In the genomic region with DNA sequence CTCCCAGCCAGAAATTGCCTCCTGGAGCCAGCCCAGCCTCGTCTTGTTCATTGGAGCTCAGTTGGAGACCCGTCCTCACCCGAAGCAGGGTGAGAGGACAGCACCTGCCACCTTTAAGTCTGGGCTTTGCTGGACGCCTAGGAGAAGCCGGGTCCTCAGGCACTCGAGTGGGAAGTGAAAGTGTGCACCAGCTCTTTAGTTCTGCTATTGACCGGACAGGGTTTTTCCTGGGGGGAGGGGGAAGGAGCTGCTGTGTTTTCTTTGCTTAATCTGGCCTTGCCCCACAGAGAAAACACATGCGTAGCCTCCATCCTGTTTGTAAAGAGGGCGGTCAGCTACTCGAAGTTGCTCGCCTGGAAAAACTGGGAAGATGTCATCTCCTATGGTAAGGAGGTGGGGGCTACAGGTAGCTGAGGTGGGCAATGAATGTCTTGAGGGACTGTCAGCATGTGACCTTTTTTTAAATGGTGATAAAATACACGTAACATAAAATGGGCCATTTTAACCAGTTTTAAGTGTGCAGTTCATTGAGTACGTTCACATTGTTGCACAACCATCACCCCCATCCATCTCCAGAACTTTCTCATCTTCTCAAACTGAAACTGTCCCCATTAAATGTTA, we compare ENCODE assay signal across 1 cellular context.
TF ChIP-seq lines count a peak whose summit lies in the region.

No MANE protein-coding gene starts in this region.

TF ChIP-seq in HepG2, 621 proteins besides CTCF, POLR2A, EP300 and RAD21 (continued from another document):
- TF ChIP-seq HNF4G (IDR thresholded peaks at IDR 0.05; ENCODE audit: borderline replicate concordance, low read depth, low read length): no peak
- no peak for TF ChIP-seq HNF4G (CRISPR knock-in tag; IDR thresholded peaks at IDR 0.05; ENCODE audit: borderline replicate concordance, low read depth)
- TF ChIP-seq ZNF552 (CRISPR knock-in tag; IDR thresholded peaks at IDR 0.05; ENCODE audit: borderline replicate concordance): no peak
- TF ChIP-seq ZNF33B (CRISPR knock-in tag; IDR thresholded peaks at IDR 0.05): no peak
- no peak for TF ChIP-seq SRF (IDR thresholded peaks at IDR 0.05; ENCODE audit: low read depth, low read length)
- TF ChIP-seq SP5 (CRISPR knock-in tag; IDR thresholded peaks at IDR 0.05; ENCODE audit: borderline replicate concordance, low read depth): no peak
- TF ChIP-seq KLF9 (CRISPR knock-in tag; IDR thresholded peaks at IDR 0.05; ENCODE audit: low read depth): no peak
- 0 out of 2 replicates have a peak, but pooled peaks have one; percentile 18 for TF ChIP-seq SAP130 (CRISPR knock-in tag; IDR thresholded peaks at IDR 0.05; ENCODE audit: low read depth)
- TF ChIP-seq KLF11 (CRISPR knock-in tag; IDR thresholded peaks at IDR 0.05): no peak
- TF ChIP-seq, protein P1, sequence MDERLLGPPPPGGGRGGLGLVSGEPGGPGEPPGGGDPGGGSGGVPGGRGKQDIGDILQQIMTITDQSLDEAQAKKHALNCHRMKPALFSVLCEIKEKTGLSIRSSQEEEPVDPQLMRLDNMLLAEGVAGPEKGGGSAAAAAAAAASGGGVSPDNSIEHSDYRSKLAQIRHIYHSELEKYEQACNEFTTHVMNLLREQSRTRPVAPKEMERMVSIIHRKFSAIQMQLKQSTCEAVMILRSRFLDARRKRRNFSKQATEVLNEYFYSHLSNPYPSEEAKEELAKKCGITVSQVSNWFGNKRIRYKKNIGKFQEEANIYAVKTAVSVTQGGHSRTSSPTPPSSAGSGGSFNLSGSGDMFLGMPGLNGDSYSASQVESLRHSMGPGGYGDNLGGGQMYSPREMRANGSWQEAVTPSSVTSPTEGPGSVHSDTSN (CRISPR knock-in tag; IDR thresholded peaks at IDR 0.05): no peak
- TF ChIP-seq SRSF9 (IDR thresholded peaks at IDR 0.05; ENCODE audit: borderline replicate concordance, insufficient read depth, low read depth, low read length, poor library complexity, severe bottlenecking): no peak
- TF ChIP-seq ARHGAP35 (CRISPR knock-in tag; IDR thresholded peaks at IDR 0.05; ENCODE audit: borderline replicate concordance): no peak
- TF ChIP-seq, protein P2, sequence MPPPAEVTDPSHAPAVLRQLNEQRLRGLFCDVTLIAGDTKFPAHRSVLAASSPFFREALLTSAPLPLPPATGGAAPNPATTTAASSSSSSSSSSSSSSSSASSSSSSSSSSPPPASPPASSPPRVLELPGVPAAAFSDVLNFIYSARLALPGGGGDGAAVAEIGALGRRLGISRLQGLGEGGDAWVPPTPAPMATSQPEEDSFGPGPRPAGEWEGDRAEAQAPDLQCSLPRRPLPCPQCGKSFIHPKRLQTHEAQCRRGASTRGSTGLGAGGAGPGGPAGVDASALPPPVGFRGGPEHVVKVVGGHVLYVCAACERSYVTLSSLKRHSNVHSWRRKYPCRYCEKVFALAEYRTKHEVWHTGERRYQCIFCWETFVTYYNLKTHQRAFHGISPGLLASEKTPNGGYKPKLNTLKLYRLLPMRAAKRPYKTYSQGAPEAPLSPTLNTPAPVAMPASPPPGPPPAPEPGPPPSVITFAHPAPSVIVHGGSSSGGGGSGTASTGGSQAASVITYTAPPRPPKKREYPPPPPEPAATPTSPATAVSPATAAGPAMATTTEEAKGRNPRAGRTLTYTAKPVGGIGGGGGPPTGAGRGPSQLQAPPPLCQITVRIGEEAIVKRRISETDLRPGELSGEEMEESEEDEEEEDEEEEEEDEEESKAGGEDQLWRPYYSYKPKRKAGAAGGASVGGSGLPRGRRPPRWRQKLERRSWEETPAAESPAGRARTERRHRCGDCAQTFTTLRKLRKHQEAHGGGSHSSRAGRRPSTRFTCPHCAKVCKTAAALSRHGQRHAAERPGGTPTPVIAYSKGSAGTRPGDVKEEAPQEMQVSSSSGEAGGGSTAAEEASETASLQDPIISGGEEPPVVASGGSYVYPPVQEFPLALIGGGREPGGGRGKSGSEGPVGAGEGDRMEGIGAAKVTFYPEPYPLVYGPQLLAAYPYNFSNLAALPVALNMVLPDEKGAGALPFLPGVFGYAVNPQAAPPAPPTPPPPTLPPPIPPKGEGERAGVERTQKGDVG (CRISPR knock-in tag; IDR thresholded peaks at IDR 0.05; ENCODE audit: borderline replicate concordance): 0 out of 2 replicates have a peak, but pooled peaks have one; percentile 36
- TF ChIP-seq PLRG1 (conservative IDR thresholded peaks at IDR 0.05): no peak
- TF ChIP-seq SNAI1 (CRISPR knock-in tag; IDR thresholded peaks at IDR 0.05; ENCODE audit: borderline replicate concordance): no peak
- TF ChIP-seq, protein P3, sequence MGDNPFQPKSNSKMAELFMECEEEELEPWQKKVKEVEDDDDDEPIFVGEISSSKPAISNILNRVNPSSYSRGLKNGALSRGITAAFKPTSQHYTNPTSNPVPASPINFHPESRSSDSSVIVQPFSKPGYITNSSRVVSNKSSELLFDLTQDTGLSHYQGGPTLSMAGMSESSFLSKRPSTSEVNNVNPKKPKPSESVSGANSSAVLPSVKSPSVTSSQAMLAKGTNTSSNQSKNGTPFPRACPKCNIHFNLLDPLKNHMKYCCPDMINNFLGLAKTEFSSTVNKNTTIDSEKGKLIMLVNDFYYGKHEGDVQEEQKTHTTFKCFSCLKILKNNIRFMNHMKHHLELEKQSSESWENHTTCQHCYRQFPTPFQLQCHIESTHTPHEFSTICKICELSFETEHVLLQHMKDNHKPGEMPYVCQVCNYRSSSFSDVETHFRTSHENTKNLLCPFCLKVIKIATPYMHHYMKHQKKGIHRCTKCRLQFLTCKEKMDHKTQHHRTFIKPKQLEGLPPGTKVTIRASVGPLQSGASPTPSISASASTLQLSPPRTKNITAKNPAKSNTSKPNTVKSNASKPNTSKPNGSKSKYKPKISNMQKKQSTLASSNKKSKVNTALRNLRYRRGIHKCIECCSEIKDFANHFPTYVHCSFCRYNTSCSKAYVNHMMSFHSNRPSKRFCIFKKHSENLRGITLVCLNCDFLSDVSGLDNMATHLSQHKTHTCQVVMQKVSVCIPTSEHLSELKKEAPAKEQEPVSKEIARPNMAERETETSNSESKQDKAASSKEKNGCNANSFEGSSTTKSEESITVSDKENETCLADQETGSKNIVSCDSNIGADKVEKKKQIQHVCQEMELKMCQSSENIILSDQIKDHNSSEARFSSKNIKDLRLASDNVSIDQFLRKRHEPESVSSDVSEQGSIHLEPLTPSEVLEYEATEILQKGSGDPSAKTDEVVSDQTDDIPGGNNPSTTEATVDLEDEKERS (CRISPR knock-in tag; IDR thresholded peaks at IDR 0.05): no peak
- peak; percentile 26 for TF ChIP-seq HNRNPK (IDR thresholded peaks at IDR 0.05; ENCODE audit: low read depth, low read length, poor library complexity, severe bottlenecking)
- no peak for TF ChIP-seq FOXA1 (IDR thresholded peaks at IDR 0.05)
- 0 out of 2 replicates have a peak, but pooled peaks have one; percentile 4 for TF ChIP-seq FOXA1 (CRISPR knock-in tag; IDR thresholded peaks at IDR 0.05)
- TF ChIP-seq NCOA5 (CRISPR knock-in tag; IDR thresholded peaks at IDR 0.05): no peak
- TF ChIP-seq HMGXB3 (CRISPR knock-in tag; IDR thresholded peaks at IDR 0.05; ENCODE audit: borderline replicate concordance): no peak
- TF ChIP-seq, protein P4, sequence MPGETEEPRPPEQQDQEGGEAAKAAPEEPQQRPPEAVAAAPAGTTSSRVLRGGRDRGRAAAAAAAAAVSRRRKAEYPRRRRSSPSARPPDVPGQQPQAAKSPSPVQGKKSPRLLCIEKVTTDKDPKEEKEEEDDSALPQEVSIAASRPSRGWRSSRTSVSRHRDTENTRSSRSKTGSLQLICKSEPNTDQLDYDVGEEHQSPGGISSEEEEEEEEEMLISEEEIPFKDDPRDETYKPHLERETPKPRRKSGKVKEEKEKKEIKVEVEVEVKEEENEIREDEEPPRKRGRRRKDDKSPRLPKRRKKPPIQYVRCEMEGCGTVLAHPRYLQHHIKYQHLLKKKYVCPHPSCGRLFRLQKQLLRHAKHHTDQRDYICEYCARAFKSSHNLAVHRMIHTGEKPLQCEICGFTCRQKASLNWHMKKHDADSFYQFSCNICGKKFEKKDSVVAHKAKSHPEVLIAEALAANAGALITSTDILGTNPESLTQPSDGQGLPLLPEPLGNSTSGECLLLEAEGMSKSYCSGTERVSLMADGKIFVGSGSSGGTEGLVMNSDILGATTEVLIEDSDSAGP (CRISPR knock-in tag; IDR thresholded peaks at IDR 0.05; ENCODE audit: borderline replicate concordance): no peak
- TF ChIP-seq CEBPB (IDR thresholded peaks at IDR 0.05; ENCODE audit: borderline replicate concordance, low read depth, low read length): peak; percentile 58
